ENCODE assay signal across 1 cellular context in the genomic region with DNA sequence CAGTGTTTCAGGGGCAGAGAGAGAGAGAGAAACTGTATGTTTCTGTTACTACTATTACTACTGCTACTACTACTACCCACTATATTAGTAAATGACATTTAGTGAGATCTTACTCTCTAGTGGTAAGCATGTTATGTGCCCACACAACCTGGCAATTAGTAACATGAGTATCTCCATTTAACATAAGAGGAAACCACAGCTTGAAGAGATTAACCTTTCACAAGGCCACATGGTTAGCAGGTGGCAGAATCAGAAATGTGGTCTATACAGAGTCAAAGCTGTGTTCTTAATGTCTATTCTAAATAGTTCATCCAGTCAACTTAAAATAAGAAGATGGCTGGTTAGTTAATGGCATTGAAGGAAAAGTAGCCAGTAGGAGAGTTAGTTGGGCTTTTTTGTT.
TF ChIP-seq lines count a peak whose summit lies in the region.

No MANE protein-coding gene starts in this region.

TF ChIP-seq in GM12878, 131 proteins besides CTCF, POLR2A, EP300 and RAD21 (continued from another document):
- TF ChIP-seq, protein P1, sequence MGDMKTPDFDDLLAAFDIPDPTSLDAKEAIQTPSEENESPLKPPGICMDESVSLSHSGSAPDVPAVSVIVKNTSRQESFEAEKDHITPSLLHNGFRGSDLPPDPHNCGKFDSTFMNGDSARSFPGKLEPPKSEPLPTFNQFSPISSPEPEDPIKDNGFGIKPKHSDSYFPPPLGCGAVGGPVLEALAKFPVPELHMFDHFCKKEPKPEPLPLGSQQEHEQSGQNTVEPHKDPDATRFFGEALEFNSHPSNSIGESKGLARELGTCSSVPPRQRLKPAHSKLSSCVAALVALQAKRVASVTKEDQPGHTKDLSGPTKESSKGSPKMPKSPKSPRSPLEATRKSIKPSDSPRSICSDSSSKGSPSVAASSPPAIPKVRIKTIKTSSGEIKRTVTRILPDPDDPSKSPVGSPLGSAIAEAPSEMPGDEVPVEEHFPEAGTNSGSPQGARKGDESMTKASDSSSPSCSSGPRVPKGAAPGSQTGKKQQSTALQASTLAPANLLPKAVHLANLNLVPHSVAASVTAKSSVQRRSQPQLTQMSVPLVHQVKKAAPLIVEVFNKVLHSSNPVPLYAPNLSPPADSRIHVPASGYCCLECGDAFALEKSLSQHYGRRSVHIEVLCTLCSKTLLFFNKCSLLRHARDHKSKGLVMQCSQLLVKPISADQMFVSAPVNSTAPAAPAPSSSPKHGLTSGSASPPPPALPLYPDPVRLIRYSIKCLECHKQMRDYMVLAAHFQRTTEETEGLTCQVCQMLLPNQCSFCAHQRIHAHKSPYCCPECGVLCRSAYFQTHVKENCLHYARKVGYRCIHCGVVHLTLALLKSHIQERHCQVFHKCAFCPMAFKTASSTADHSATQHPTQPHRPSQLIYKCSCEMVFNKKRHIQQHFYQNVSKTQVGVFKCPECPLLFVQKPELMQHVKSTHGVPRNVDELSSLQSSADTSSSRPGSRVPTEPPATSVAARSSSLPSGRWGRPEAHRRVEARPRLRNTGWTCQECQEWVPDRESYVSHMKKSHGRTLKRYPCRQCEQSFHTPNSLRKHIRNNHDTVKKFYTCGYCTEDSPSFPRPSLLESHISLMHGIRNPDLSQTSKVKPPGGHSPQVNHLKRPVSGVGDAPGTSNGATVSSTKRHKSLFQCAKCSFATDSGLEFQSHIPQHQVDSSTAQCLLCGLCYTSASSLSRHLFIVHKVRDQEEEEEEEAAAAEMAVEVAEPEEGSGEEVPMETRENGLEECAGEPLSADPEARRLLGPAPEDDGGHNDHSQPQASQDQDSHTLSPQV (IDR thresholded peaks at IDR 0.05) = no peak
